Comparison of ENCODE assay signal across 8 cellular contexts in the genomic region with DNA sequence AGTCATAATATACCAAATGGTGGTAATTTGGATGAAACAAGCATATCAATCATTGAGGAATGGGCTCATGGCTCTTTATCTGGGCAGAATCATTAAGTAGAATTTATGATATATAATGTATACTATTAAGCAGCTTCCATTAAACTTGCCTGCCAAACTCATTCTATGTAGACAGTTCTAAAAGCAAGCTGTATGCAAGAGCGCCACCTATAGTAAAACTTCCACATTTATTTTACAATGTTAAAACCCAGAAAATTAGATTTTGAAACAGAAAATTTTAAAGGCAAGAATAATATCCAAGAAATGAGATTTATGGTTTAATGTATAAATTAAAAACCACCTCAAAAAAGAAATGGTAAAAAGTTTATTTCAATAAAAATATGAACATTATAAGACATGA.
DNase-seq lines count a peak whose midpoint lies in the region; ATAC-seq, FAIRE-seq and TF ChIP-seq lines count a peak whose summit lies in the region.

No MANE protein-coding gene starts in this region.

- POLR2A ChIA-PET in A673 (lab: Charles Lee; ENCODE audit: low non-redundant PET): no interaction called here

- no peak overlapping the region for H3K27ac ChIP-seq in A673 (ENCODE audit: low read depth, low read length, poor library complexity, severe bottlenecking)

- H3K36me3 ChIP-seq in A673 (ENCODE audit: insufficient read depth, low read length, poor library complexity, severe bottlenecking) (no peaks in the 10 kb centered on the region), bronchial epithelial cell (ENCODE audit: control insufficient read depth, insufficient read depth, low read length) (no peaks in the 10 kb centered on the region)

- FAIRE-seq in bronchial epithelial cell (lab: Jason Lieb, UNC): no peak

- no peaks in the 10 kb centered on the region for H3K9me3 Mint-ChIP-seq in nephron progenitor cell

- peak; percentile 73 for TF ChIP-seq CTCF in A673 (conservative IDR thresholded peaks at IDR 0.05; ENCODE audit: low read depth, low read length)
- TF ChIP-seq CTCF in bronchial epithelial cell (IDR thresholded peaks at IDR 0.05; ENCODE audit: insufficient read depth, low read length, severe bottlenecking): peak; percentile 37
- TF ChIP-seq CTCF in nephron progenitor cell (IDR thresholded peaks at IDR 0.05): peak; percentile 80

- H3K4me3 Mint-ChIP-seq in nephron progenitor cell: no peak overlapping the region

- CTCF ChIA-PET in A673 (lab: Charles Lee): no interaction called here

- intact Hi-C loops in A673 (cut with micrococcal nuclease; ENCODE audit: unreplicated experiment): loop anchor here (10.0 kb wide), 1 partner anchor 1241 kb away; no protein-coding TSS in a partner anchor

- BruUV-seq in A673 (replicated peaks; lab: Mats Ljungman, UMichigan): no TSS peak

- no peak overlapping the region for H3K27ac Mint-ChIP-seq in nephron progenitor cell

- H3K4me1 ChIP-seq in A673 (ENCODE audit: insufficient read depth, low read length, poor library complexity, severe bottlenecking): no peaks in the 10 kb centered on the region

- no peaks in the 10 kb centered on the region for H3K27me3 Mint-ChIP-seq in nephron progenitor cell (ENCODE audit: low read depth, poor library complexity)

- no peak overlapping the region for H3K4me3 ChIP-seq in A673 (ENCODE audit: low read depth, low read length, poor library complexity, severe bottlenecking)
- H3K4me3 ChIP-seq in bronchial epithelial cell (ENCODE audit: low read depth, low read length): no peak overlapping the region

- H3K36me3 Mint-ChIP-seq in nephron progenitor cell (ENCODE audit: low read depth): no peaks in the 10 kb centered on the region

- H3K27me3 ChIP-seq in A673 (replicated peaks; ENCODE audit: insufficient read depth, low read depth, low read length, poor library complexity) (peaks cover 13% of the 10 kb centered on the region), bronchial epithelial cell (ENCODE audit: control insufficient read depth, insufficient read depth, low read length) (no peaks in the 10 kb centered on the region)

- H3K9me3 ChIP-seq in A673 (ENCODE audit: low read depth, low read length, poor library complexity, severe bottlenecking): no peaks in the 10 kb centered on the region

- ATAC-seq in GM19463 (IDR thresholded peaks at IDR 0.05; ENCODE audit: unreplicated experiment) (peak; percentile 38), GM19452 (IDR thresholded peaks at IDR 0.05; ENCODE audit: unreplicated experiment) (no peak), GM21737 (IDR thresholded peaks at IDR 0.05; ENCODE audit: unreplicated experiment) (no peak), HG02623 (IDR thresholded peaks at IDR 0.05; ENCODE audit: unreplicated experiment) (no peak)

- H3K4me1 Mint-ChIP-seq in nephron progenitor cell: peaks cover 10% of the 10 kb centered on the region

- DNase-seq in A673 (ENCODE audit: low spot score) (peak; percentile 42), NCI-H2227 treated with DMSO at 0.1 percent for 48 hours (lab: John Stamatoyannopoulos, UW) (peak; percentile 3), bronchial epithelial cell (ENCODE audit: low read depth) (peak; percentile 40), nephron progenitor cell (peak; percentile 5)
